In the genomic region with DNA sequence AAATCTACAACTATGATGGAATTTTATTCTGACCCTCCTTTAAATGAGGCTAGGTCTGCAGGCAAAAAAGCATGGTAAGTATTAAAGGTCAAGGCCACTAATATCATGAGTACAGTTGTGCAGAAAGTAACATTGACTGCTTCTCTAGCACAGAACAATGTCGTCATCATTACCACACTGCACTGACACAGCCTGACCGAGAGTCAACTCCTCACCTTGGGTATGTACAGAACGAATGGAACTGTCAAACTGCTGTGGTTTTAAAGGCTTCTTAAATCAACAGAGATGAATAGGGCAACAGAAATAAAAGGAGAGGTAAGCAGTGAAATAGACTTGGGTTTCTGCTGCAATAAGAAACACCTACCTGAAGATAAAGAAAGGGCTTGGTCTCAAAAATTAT, we compare ENCODE assay signal across 24 cellular contexts.
"Had no signal": no experiment of that assay in that cellular context is flagged by ENCODE, and none has a peak within 500 bp of the region (broad histone marks: within the 10 kb centered on the region; RNA-seq: fewer than 3 reads in every experiment).

No MANE protein-coding gene starts in this region.

- H3K4me1 ChIP-seq: esophagus squamous epithelium, gastroesophageal sphincter, left ventricle myocardium inferior, lower lobe of right lung, parathyroid adenoma, sigmoid colon, stomach had no signal

- H3K9me3 ChIP-seq: esophagus squamous epithelium, gastroesophageal sphincter, left ventricle myocardium inferior, lower lobe of right lung, psoas muscle, sigmoid colon, stomach had no signal

- ATAC-seq: effector memory CD8-positive, alpha-beta T cell; gastroesophageal sphincter; lower lobe of right lung; natural killer cell had no signal

- H3K27me3 ChIP-seq: gastroesophageal sphincter, sigmoid colon, stomach had no signal

- FAIRE-seq: colon had no signal

- H3K9me3 Mint-ChIP-seq: memory B cell, mesothelial cell of epicardium had no signal

- H3K79me2 ChIP-seq: parathyroid adenoma had no signal

- H3K9ac ChIP-seq: parathyroid adenoma had no signal

- H3K4me1 Mint-ChIP-seq: memory B cell, mesothelial cell of epicardium, natural killer cell had no signal

- H3K27ac Mint-ChIP-seq: dendritic cell treated with granulocyte-macrophage colony-stimulating factor and Interleukin-4, amounts not matched to agents 40 ng/mL and 50 ng/mL, for 4 days; effector memory CD8-positive, alpha-beta T cell; memory B cell; mesothelial cell of epicardium; natural killer cell had no signal

- H3K4me3 Mint-ChIP-seq: dendritic cell treated with granulocyte-macrophage colony-stimulating factor and Interleukin-4, amounts not matched to agents 40 ng/mL and 50 ng/mL, for 4 days; effector memory CD8-positive, alpha-beta T cell; memory B cell; mesothelial cell of epicardium; natural killer cell had no signal

- H3K36me3 Mint-ChIP-seq: memory B cell, mesothelial cell of epicardium, natural killer cell had no signal

- H3K36me3 ChIP-seq: esophagus squamous epithelium, gastroesophageal sphincter, left ventricle myocardium inferior, lower lobe of right lung, sigmoid colon, stomach had no signal

- H3K4me3 ChIP-seq: esophagus squamous epithelium, gastroesophageal sphincter, left ventricle myocardium inferior, lower lobe of right lung, psoas muscle, sigmoid colon, skin epidermis, stomach had no signal

- H3K27me3 Mint-ChIP-seq: dendritic cell treated with granulocyte-macrophage colony-stimulating factor and Interleukin-4, amounts not matched to agents 40 ng/mL and 50 ng/mL, for 4 days; effector memory CD8-positive, alpha-beta T cell; memory B cell had no signal

- DNase-seq: effector memory CD8-positive, alpha-beta T cell; esophagus squamous epithelium; foreskin fibroblast; glutamatergic neuron; islet precursor cell; left ventricle myocardium inferior; lower lobe of right lung; natural killer cell; occipital lobe; psoas muscle; sigmoid colon; stimulated activated CD4-positive, alpha-beta T cell treated with anti-CD3 and anti-CD28 coated beads, Interleukin-2, amount 100 ng/mL, for 24 hours; stimulated activated naive CD4-positive, alpha-beta T cell; stomach; substantia nigra; trophoblast cell had no signal

- H3K27ac ChIP-seq: epithelial cell of prostate, esophagus squamous epithelium, gastroesophageal sphincter, left ventricle myocardium inferior, lower lobe of right lung, parathyroid adenoma, sigmoid colon, skin epidermis, stomach had no signal

- H2AFZ ChIP-seq: parathyroid adenoma had no signal
